26 cellular contexts compared by ENCODE assay signal in genomic region chr10:15457382-15457781, GRCh38.
"Had no signal": no experiment of that assay in that cellular context is flagged by ENCODE, and none has a peak within 500 bp of the region (broad histone marks: within the 10 kb centered on the region; RNA-seq: fewer than 3 reads in every experiment).

No MANE protein-coding gene starts in this region.

- H3K27me3 ChIP-seq: MG63 had no signal

- ATAC-seq: Panc1, PC-3 had no signal

- H3K27ac Mint-ChIP-seq: IgD-negative memory B cell had no signal

- DNase-seq: Karpas-422, KG1, MG63, NCI-H1092, NCI-H1105 treated with DMSO at 0.1 percent for 48 hours, NCI-H1417 treated with DMSO at 0.1 percent for 48 hours, NCI-H146, NCI-H1694 treated with DMSO at 0.1 percent for 48 hours, NCI-H1930, NCI-H2081, NCI-H2171, NCI-H226, NCI-H446, NCI-H510A, NCI-H524 treated with DMSO at 0.1 percent for 48 hours, NCI-H69, NCI-H774, PC-3, SHP77, SK-N-SH, SW 1271 had no signal

- H3K9me3 ChIP-seq: MG63, SK-N-SH had no signal

- H3K4me1 Mint-ChIP-seq: IgD-negative memory B cell had no signal

- H3K27ac ChIP-seq: HL-60, RWPE1 had no signal

- H3K36me3 Mint-ChIP-seq: IgD-negative memory B cell had no signal

- H3K36me3 ChIP-seq: MG63 had no signal

- H3K9ac ChIP-seq: SK-N-SH had no signal

- FAIRE-seq: HTR-8/SVneo had no signal

- H3K4me3 ChIP-seq: MG63 had no signal

- H3K4me3 Mint-ChIP-seq: IgD-negative memory B cell had no signal

- H3K4me2 ChIP-seq: SK-N-SH had no signal
